8 cellular contexts compared by ENCODE assay signal in the genomic region with DNA sequence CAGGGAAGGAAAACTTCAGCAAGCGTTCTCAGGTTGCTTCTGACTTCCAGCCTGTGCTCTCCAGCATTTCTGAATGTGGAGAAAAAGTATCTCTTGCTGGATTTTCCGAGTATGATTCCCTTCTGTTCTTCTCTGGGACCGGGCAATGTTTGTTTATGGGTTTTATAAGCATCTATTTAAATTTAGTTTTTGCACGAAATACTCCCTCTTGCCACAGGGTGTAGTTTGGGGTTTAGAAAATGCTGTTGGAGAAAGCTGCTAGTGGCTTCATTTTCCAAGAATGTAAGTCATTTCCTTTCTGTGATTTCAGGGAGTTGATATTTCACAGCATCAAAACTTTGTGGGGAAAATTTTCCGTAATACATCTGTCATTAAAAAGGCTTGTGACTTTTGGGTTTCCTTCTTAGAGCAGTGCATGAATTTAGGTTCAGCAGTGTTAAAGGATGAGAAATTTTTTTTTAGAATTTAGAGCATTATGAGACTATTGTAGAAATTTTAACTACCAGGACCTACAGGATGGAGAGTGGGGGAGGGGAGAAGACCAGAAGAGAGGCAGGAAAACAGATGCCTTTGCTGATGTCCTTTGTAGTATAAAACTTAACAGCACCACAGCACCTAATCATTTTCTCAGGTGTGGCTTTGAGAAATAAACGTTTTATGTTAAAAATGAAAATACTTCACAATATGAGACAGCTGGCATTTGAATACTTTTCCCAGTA. TPM values are rescaled to one million over a fixed set of nuclear protein-coding genes. Genes with fewer than 3 reads are reported as not detected.
A peak's percentile ranks its signal among the peaks of the same experiment; 100 is the strongest.
DNase-seq lines count a peak whose midpoint lies in the region; ATAC-seq and TF ChIP-seq lines count a peak whose summit lies in the region.

No MANE protein-coding gene starts in this region.

- H3K36me3 Mint-ChIP-seq in activated T-cell treated with anti-CD3 and anti-CD28 coated beads, Interleukin-2, amount 50 U/mL, for 4 hours (ENCODE audit: insufficient read depth) = no peaks in the 10 kb centered on the region

- H2BK120ac ChIP-seq in mesendoderm (ENCODE audit: low read depth, low read length) = no peak overlapping the region

- H3F3A ChIP-seq in OCI-LY1 (ENCODE audit: insufficient read depth, low read length) = no peaks in the 10 kb centered on the region

- H3K4me2 ChIP-seq in OCI-LY1 (ENCODE audit: low read length) (peak overlapping the region; percentile 71; the same call in 1 of the 2 replicates), mesendoderm (ENCODE audit: low read length) (peak overlapping the region; percentile 62)

- WGBS in mesendoderm (ENCODE audit: extremely low coverage, insufficient coverage, low lambda C conversion rate) = no CpG with 5 or more reads among the region's 6 CpGs

- peaks cover 5% of the 10 kb centered on the region for H3K79me1 ChIP-seq in mesendoderm (ENCODE audit: low read length)

- no peaks in the 10 kb centered on the region for H3K9me3 Mint-ChIP-seq in activated T-cell treated with anti-CD3 and anti-CD28 coated beads, Interleukin-2, amount 50 U/mL, for 4 hours

- intact Hi-C loops in vagina (cut with DNase I) = loop anchor here (10.0 kb wide), 1 partner anchor 122 kb away; no protein-coding TSS in a partner anchor

- TF ChIP-seq POLR2A in vagina (IDR thresholded peaks at IDR 0.05) = no peak

- H2BK5ac ChIP-seq in mesendoderm (ENCODE audit: low read length) = no peak overlapping the region

- DNase-seq in activated T-cell treated with anti-CD3 and anti-CD28 coated beads, Interleukin-2, amount 50 U/mL, for 4 hours = no peak
- no peak for DNase-seq in activated T-cell treated with anti-CD3 and anti-CD28 coated beads, Interleukin-2, amount 50 U/mL, for 1 hour
- DNase-seq in choroid plexus epithelial cell (ENCODE audit: low read depth) (peak; percentile 88), mesendoderm (peak; percentile 79), vagina (ENCODE audit: extremely low spot score in 2 of 2) (no peak), NCI-H146 (lab: John Stamatoyannopoulos, UW) (no peak)

- no peak overlapping the region for H3K23ac ChIP-seq in mesendoderm (ENCODE audit: low read length)

- no peak overlapping the region for H4K5ac ChIP-seq in mesendoderm (ENCODE audit: low read length)

- no peaks in the 10 kb centered on the region for H3K79me2 ChIP-seq in OCI-LY1 (ENCODE audit: insufficient read depth, low read length)
- peaks cover 41% of the 10 kb centered on the region for H3K79me2 ChIP-seq in mesendoderm (ENCODE audit: control insufficient read depth, insufficient read depth, low read length)

- no peak overlapping the region for H4K8ac ChIP-seq in mesendoderm (ENCODE audit: low read depth, low read length)

- no peaks in the 10 kb centered on the region for H3K9me2 ChIP-seq in OCI-LY1 (ENCODE audit: low read depth, low read length)

- peak overlapping the region; percentile 75 for H3K18ac ChIP-seq in mesendoderm (ENCODE audit: low read length)

- H3K9me3 ChIP-seq in OCI-LY1 (ENCODE audit: low read length) (no peaks in the 10 kb centered on the region), vagina (no peaks in the 10 kb centered on the region)

- no peak overlapping the region for H2BK15ac ChIP-seq in mesendoderm (replicated peaks; ENCODE audit: low read depth)

- no peak overlapping the region for H3K9ac ChIP-seq in OCI-LY1 (ENCODE audit: low read length)
- peak overlapping the region; percentile 92 for H3K9ac ChIP-seq in mesendoderm (ENCODE audit: low read length)

- H4K20me1 ChIP-seq in OCI-LY1 (ENCODE audit: insufficient read depth, low read length) = no peaks in the 10 kb centered on the region

- H3K4ac ChIP-seq in mesendoderm (ENCODE audit: low read depth, low read length) = no peak overlapping the region

- H3K4me3 ChIP-seq in OCI-LY1 (ENCODE audit: low read depth, low read length, poor library complexity, severe bottlenecking) (peak overlapping the region; percentile 63), choroid plexus epithelial cell (ENCODE audit: low read depth, low read length) (peak overlapping the region; percentile 91), mesendoderm (ENCODE audit: low read length) (peak overlapping the region; percentile 81), vagina (peak overlapping the region; percentile 53 to 83)

- peaks cover 13% of the 10 kb centered on the region for H3K4me1 Mint-ChIP-seq in activated T-cell treated with anti-CD3 and anti-CD28 coated beads, Interleukin-2, amount 50 U/mL, for 4 hours (ENCODE audit: low read depth)

- no peak overlapping the region for H2AFZ ChIP-seq in OCI-LY1 (ENCODE audit: low read length)

- H3K56ac ChIP-seq in mesendoderm (ENCODE audit: low read length) = peak overlapping the region; percentile 98

- peaks cover 39% of the 10 kb centered on the region for H3K27me3 Mint-ChIP-seq in activated T-cell treated with anti-CD3 and anti-CD28 coated beads, Interleukin-2, amount 50 U/mL, for 4 hours (ENCODE audit: low read depth)

- H3K27me3 ChIP-seq in OCI-LY1 (ENCODE audit: insufficient read depth, low read length) (no peaks in the 10 kb centered on the region), mesendoderm (ENCODE audit: insufficient read depth, low read length, poor library complexity) (no peaks in the 10 kb centered on the region), vagina (no peaks in the 10 kb centered on the region)

- H3K27ac ChIP-seq in OCI-LY1 (ENCODE audit: low read depth, low read length, poor library complexity, severe bottlenecking) (no peak overlapping the region), mesendoderm (ENCODE audit: low read depth, low read length) (peak overlapping the region; percentile 89), vagina (peak overlapping the region; percentile 97)

- no peak overlapping the region for H2AK5ac ChIP-seq in mesendoderm (ENCODE audit: low read length)

- H3K4me1 ChIP-seq in OCI-LY1 (ENCODE audit: insufficient read depth, low read length, severe bottlenecking) (peaks cover 15% of the 10 kb centered on the region), mesendoderm (ENCODE audit: control insufficient read depth, low read depth, low read length) (peaks cover 2% of the 10 kb centered on the region), vagina (peaks cover 54% of the 10 kb centered on the region)

- ATAC-seq in activated T-cell treated with anti-CD3 and anti-CD28 coated beads, Interleukin-2, amount 50 U/mL, for 4 hours = no peak
- no peak for ATAC-seq in HG02610 (IDR thresholded peaks at IDR 0.05; ENCODE audit: unreplicated experiment)

- H3K36me3 ChIP-seq in OCI-LY1 (ENCODE audit: insufficient read depth, low read length) = no peaks in the 10 kb centered on the region
- H3K36me3 ChIP-seq in mesendoderm (ENCODE audit: control insufficient read depth, insufficient read depth, low read length) = no peaks in the 10 kb centered on the region
- H3K36me3 ChIP-seq in vagina = no peaks in the 10 kb centered on the region

- TF ChIP-seq CTCF in OCI-LY1 (IDR thresholded peaks at IDR 0.05; ENCODE audit: low read length) (no peak), choroid plexus epithelial cell (conservative IDR thresholded peaks at IDR 0.05; ENCODE audit: low read depth, low read length) (peak; percentile 57), vagina (IDR thresholded peaks at IDR 0.05) (peak in 1 of 3 experiments; percentile 36)

- peak overlapping the region; percentile 80 for H3K4me3 Mint-ChIP-seq in activated T-cell treated with anti-CD3 and anti-CD28 coated beads, Interleukin-2, amount 50 U/mL, for 4 hours

RNA-seq across cellular contexts. Expression of gene FRMD6, which starts 1.5 kb away (rescaled TPM):
- 1 to 10 TPM; 2.2 to 4.8 (median 3.1) TPM for total RNA-seq in activated T-cell treated with anti-CD3 and anti-CD28 coated beads, Interleukin-2, amount 50 U/mL, for 4 hours
- polyA plus RNA-seq in mesendoderm (2013, experiment 1 of 2) = 19.1 TPM
- polyA plus RNA-seq in mesendoderm (2013, experiment 2 of 2) = 18.6 TPM
- 114 TPM for total RNA-seq in vagina

Comparison
In these comparisons a context has a peak if more than half of its experiments do, and no peak if none do; other contexts are left out.
1. DNase-seq: peak in choroid plexus epithelial cell (single experiment) and mesendoderm (single experiment); none in activated T-cell treated with anti-CD3 and anti-CD28 coated beads, Interleukin-2, amount 50 U/mL, for 4 hours (single experiment), activated T-cell treated with anti-CD3 and anti-CD28 coated beads, Interleukin-2, amount 50 U/mL, for 1 hour (single experiment), vagina (0 of 2) and NCI-H146 (single experiment).
2. RNA of gene FRMD6, which starts 1.5 kb away (total RNA-seq): 114 TPM in vagina (single experiment); 2.2 to 4.8 TPM in activated T-cell treated with anti-CD3 and anti-CD28 coated beads, Interleukin-2, amount 50 U/mL, for 4 hours; every median in the first group is over 10 times any median in the second.
3. Peak in every context shown above with its lines, with median percentiles within 50 percentile points of each other: H3K4me3 ChIP-seq.